ENCODE assay signal across 8 cellular contexts in the genomic region with DNA sequence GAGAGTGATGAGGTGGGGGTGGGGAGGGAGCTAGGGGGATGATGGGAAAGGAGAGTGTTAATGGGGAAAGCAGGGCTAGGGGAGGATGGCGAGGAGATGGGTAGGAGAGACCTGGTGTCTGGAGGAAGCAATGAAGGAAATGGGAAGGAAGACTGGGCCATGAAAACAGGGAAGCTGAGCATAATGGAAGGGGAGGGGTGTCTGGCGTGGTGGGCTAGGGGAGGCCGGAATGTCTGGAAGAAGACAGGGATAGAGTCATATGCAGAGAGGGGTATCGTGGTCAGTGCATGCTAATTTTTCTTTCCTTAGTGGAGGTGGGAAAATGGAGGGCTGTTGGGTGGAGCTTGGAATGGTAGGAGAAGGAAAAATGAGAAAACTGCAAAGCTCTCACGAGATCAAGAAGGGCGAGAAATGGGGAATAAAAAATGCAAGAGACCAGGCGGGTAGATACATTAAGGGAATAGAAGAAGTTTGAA. TPM values are rescaled to one million over a fixed set of nuclear protein-coding genes. Genes with fewer than 3 reads are reported as not detected.
DNase-seq lines count a peak whose midpoint lies in the region; ATAC-seq and TF ChIP-seq lines count a peak whose summit lies in the region.

No MANE protein-coding gene starts in this region.

- TF ChIP-seq RAD21 in Ishikawa (IDR thresholded peaks at IDR 0.05; ENCODE audit: low read depth) = no peak

- TF ChIP-seq POLR2A in body of pancreas (IDR thresholded peaks at IDR 0.05) (no peak), uterus (IDR thresholded peaks at IDR 0.05) (no peak)

- peak overlapping the region; percentile 74 to 86 (median 82) for H3K9ac ChIP-seq in BLaER1 treated with 17β-estradiol and CSF1 and Interleukin-3, amounts not matched to agents 10 nM and 100 nM

- intact Hi-C loops in body of pancreas (cut with DNase I) = no loop called here
- intact Hi-C loops in lower lobe of right lung (cut with DNase I) = no loop called here
- intact Hi-C loops in uterus (cut with DNase I; ENCODE audit: low total_unique reads) = no loop called here

- H3K4me1 ChIP-seq in BLaER1 treated with 17β-estradiol and CSF1 and Interleukin-3, amounts not matched to agents 10 nM and 100 nM = peaks cover 45 to 63% (median 54%) of the 10 kb centered on the region in 10 experiments
- H3K4me1 ChIP-seq in body of pancreas (peaks cover 45% of the 10 kb centered on the region), lower lobe of right lung (peaks cover 41% of the 10 kb centered on the region), uterus (peaks cover 0 to 8% of the 10 kb centered on the region in 2 donors)

- no peak for DNase-seq in body of pancreas
- no peak for DNase-seq in lower lobe of right lung
- no peak for DNase-seq in uterus
- no peak for DNase-seq in NCI-H345 (lab: John Stamatoyannopoulos, UW)

- H3K4me2 ChIP-seq in BLaER1 treated with 17β-estradiol and CSF1 and Interleukin-3, amounts not matched to agents 10 nM and 100 nM = peak overlapping the region; percentile 88 to 100 (median 95)

- no peaks in the 10 kb centered on the region for H3K9me3 ChIP-seq in BLaER1 treated with 17β-estradiol and CSF1 and Interleukin-3, amounts not matched to agents 10 nM and 100 nM (replicated peaks in 1 of 11)
- H3K9me3 ChIP-seq in body of pancreas = no peaks in the 10 kb centered on the region
- no peaks in the 10 kb centered on the region for H3K9me3 ChIP-seq in lower lobe of right lung
- H3K9me3 ChIP-seq in uterus = no peaks in the 10 kb centered on the region

- WGBS in body of pancreas, 2 donors = 0 to 1% methylated on average over 7 of the region's 7 CpGs

- no peak for ATAC-seq in body of pancreas
- no peak for ATAC-seq in lower lobe of right lung
- no peak for ATAC-seq in HG02588 (IDR thresholded peaks at IDR 0.05; ENCODE audit: unreplicated experiment)
- no peak for ATAC-seq in GM21717 (IDR thresholded peaks at IDR 0.05; ENCODE audit: unreplicated experiment)

- no peak for TF ChIP-seq EP300 in Ishikawa (IDR thresholded peaks at IDR 0.05; ENCODE audit: borderline replicate concordance)

- H3K27ac ChIP-seq in BLaER1 treated with 17β-estradiol and CSF1 and Interleukin-3, amounts not matched to agents 10 nM and 100 nM = peak overlapping the region; percentile 16 to 81 (median 71); a peak in 21 of 22 replicates
- H3K27ac ChIP-seq in body of pancreas = peak overlapping the region in 3 of 4 donors; percentile 13 to 78 (median 61)
- peak overlapping the region; percentile 76 for H3K27ac ChIP-seq in lower lobe of right lung
- H3K27ac ChIP-seq in uterus = peak overlapping the region; percentile 82 to 89

- peak overlapping the region; percentile 73 to 89 (median 83) for H3K4me3 ChIP-seq in BLaER1 treated with 17β-estradiol and CSF1 and Interleukin-3, amounts not matched to agents 10 nM and 100 nM
- H3K4me3 ChIP-seq in body of pancreas (peak overlapping the region; percentile 25 to 74), lower lobe of right lung (peak overlapping the region; percentile 69), uterus (peak overlapping the region; percentile 68 to 99)

- peaks cover 8 to 64% (median 37%) of the 10 kb centered on the region in 11 experiments; a peak in 18 of 22 replicates for H4K20me1 ChIP-seq in BLaER1 treated with 17β-estradiol and CSF1 and Interleukin-3, amounts not matched to agents 10 nM and 100 nM

- TF ChIP-seq CTCF in body of pancreas (IDR thresholded peaks at IDR 0.05) = no peak
- TF ChIP-seq CTCF in lower lobe of right lung (IDR thresholded peaks at IDR 0.05) = no peak
- no peak for TF ChIP-seq CTCF in uterus (IDR thresholded peaks at IDR 0.05)

- H3K27me3 ChIP-seq in BLaER1 treated with 17β-estradiol and CSF1 and Interleukin-3, amounts not matched to agents 10 nM and 100 nM = no peaks in the 10 kb centered on the region
- no peaks in the 10 kb centered on the region for H3K27me3 ChIP-seq in body of pancreas
- no peaks in the 10 kb centered on the region for H3K27me3 ChIP-seq in lower lobe of right lung (ENCODE audit: low read depth)
- H3K27me3 ChIP-seq in uterus = no peaks in the 10 kb centered on the region

- peaks cover 55 to 62% (median 60%) of the 10 kb centered on the region in 11 experiments for H3K36me3 ChIP-seq in BLaER1 treated with 17β-estradiol and CSF1 and Interleukin-3, amounts not matched to agents 10 nM and 100 nM
- H3K36me3 ChIP-seq in body of pancreas (replicated peaks in 1 of 2; ENCODE audit: insufficient read depth in 1 of 2, low read depth in 2 of 2) = peaks cover 0 to 4% of the 10 kb centered on the region in 2 donors
- peaks cover 52% of the 10 kb centered on the region for H3K36me3 ChIP-seq in lower lobe of right lung
- H3K36me3 ChIP-seq in uterus = no peaks in the 10 kb centered on the region

TF ChIP-seq in Ishikawa, 13 proteins besides CTCF, POLR2A, EP300 and RAD21:
- no peak for TF ChIP-seq CREB1 (IDR thresholded peaks at IDR 0.05; ENCODE audit: low read depth)
- TF ChIP-seq, protein P1, sequence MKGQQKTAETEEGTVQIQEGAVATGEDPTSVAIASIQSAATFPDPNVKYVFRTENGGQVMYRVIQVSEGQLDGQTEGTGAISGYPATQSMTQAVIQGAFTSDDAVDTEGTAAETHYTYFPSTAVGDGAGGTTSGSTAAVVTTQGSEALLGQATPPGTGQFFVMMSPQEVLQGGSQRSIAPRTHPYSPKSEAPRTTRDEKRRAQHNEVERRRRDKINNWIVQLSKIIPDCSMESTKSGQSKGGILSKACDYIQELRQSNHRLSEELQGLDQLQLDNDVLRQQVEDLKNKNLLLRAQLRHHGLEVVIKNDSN (IDR thresholded peaks at IDR 0.05) = no peak
- TF ChIP-seq TEAD4 (IDR thresholded peaks at IDR 0.05) = no peak
- no peak for TF ChIP-seq TAF1 (IDR thresholded peaks at IDR 0.05; ENCODE audit: low read depth)
- TF ChIP-seq FOXM1 (IDR thresholded peaks at IDR 0.05; ENCODE audit: borderline replicate concordance, low read depth) = no peak
- no peak for TF ChIP-seq EGR1 (IDR thresholded peaks at IDR 0.05)
- TF ChIP-seq ZBTB7A (IDR thresholded peaks at IDR 0.05; ENCODE audit: low read depth) = 0 out of 2 replicates have a peak, but pooled peaks have one; percentile 24
- no peak for TF ChIP-seq TCF12 (IDR thresholded peaks at IDR 0.05; ENCODE audit: low read depth)
- TF ChIP-seq, protein P2, sequence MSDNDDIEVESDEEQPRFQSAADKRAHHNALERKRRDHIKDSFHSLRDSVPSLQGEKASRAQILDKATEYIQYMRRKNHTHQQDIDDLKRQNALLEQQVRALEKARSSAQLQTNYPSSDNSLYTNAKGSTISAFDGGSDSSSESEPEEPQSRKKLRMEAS (IDR thresholded peaks at IDR 0.05) = no peak
- TF ChIP-seq, protein P3, sequence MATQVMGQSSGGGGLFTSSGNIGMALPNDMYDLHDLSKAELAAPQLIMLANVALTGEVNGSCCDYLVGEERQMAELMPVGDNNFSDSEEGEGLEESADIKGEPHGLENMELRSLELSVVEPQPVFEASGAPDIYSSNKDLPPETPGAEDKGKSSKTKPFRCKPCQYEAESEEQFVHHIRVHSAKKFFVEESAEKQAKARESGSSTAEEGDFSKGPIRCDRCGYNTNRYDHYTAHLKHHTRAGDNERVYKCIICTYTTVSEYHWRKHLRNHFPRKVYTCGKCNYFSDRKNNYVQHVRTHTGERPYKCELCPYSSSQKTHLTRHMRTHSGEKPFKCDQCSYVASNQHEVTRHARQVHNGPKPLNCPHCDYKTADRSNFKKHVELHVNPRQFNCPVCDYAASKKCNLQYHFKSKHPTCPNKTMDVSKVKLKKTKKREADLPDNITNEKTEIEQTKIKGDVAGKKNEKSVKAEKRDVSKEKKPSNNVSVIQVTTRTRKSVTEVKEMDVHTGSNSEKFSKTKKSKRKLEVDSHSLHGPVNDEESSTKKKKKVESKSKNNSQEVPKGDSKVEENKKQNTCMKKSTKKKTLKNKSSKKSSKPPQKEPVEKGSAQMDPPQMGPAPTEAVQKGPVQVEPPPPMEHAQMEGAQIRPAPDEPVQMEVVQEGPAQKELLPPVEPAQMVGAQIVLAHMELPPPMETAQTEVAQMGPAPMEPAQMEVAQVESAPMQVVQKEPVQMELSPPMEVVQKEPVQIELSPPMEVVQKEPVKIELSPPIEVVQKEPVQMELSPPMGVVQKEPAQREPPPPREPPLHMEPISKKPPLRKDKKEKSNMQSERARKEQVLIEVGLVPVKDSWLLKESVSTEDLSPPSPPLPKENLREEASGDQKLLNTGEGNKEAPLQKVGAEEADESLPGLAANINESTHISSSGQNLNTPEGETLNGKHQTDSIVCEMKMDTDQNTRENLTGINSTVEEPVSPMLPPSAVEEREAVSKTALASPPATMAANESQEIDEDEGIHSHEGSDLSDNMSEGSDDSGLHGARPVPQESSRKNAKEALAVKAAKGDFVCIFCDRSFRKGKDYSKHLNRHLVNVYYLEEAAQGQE (IDR thresholded peaks at IDR 0.05; ENCODE audit: low read depth) = no peak
- 0 out of 2 replicates have a peak, but pooled peaks have one; percentile 10 for TF ChIP-seq YY1 (IDR thresholded peaks at IDR 0.05; ENCODE audit: low read depth)
- no peak for TF ChIP-seq NFIC (IDR thresholded peaks at IDR 0.05)
- TF ChIP-seq CEBPB (IDR thresholded peaks at IDR 0.05) = no peak

RNA-seq across cellular contexts. Expression of a gene that starts 0.4 kb away (rescaled TPM):
- total RNA-seq in body of pancreas (10 to 100 TPM; 29.7 to 44.6 TPM), lower lobe of right lung (59.3 TPM), uterus (100 to 1,000 TPM in 1 of 4 donors, 10 to 100 TPM in 3; 19.7 to 152 (median 56.8) TPM)

RNA-seq across cellular contexts. Expression of a gene that starts 0.7 kb away (rescaled TPM):
- total RNA-seq in body of pancreas (10 to 100 TPM; 17.5 to 32.9 TPM), lower lobe of right lung (44.8 TPM), uterus (10 to 100 TPM; 39.1 to 81.7 (median 43.2) TPM)

RNA-seq across cellular contexts. Expression of a gene that starts 7.0 kb away (rescaled TPM):
- total RNA-seq in body of pancreas (10 to 100 TPM; 28.3 to 29.7 TPM), lower lobe of right lung (35.3 TPM), uterus (10 to 100 TPM; 30.5 to 57.2 (median 45.9) TPM)

RNA-seq across cellular contexts. Expression of a gene that starts 30.1 kb away (rescaled TPM):
- total RNA-seq in body of pancreas (10 to 100 TPM in 1 of 2 donors, 1 to 10 TPM in 1; 8.2 to 13.5 TPM), lower lobe of right lung (24.5 TPM), uterus (10 to 100 TPM; 28.7 to 43.8 (median 36.4) TPM)

RNA-seq across cellular contexts. Expression of a gene that starts 35.5 kb away (rescaled TPM):
- total RNA-seq in body of pancreas = 10 to 100 TPM; 18.1 to 26.2 TPM
- 33.3 TPM for total RNA-seq in lower lobe of right lung
- 10 to 100 TPM; 19.2 to 38.2 (median 23.1) TPM for total RNA-seq in uterus
